In genomic region chr3:13772321-13772745, GRCh38 we compare ENCODE assay signal across 19 cellular contexts.
"Had no signal": no experiment of that assay in that cellular context is flagged by ENCODE, and none has a peak within 500 bp of the region (broad histone marks: within the 10 kb centered on the region; RNA-seq: fewer than 3 reads in every experiment).

No MANE protein-coding gene starts in this region.

- H3K36me3 Mint-ChIP-seq: immature natural killer cell, memory B cell, naive B cell had no signal

- ATAC-seq: foreskin keratinocyte, left cardiac atrium, lower lobe of right lung had no signal

- H3K36me3 ChIP-seq: left ventricle myocardium inferior, lower lobe of right lung, right atrium auricular region, suprapubic skin, thyroid gland, upper lobe of left lung, uterus had no signal

- H3K4me3 ChIP-seq: left ventricle myocardium inferior, lower lobe of right lung, right atrium auricular region, suprapubic skin, thyroid gland, upper lobe of left lung, uterus had no signal

- H3K27ac Mint-ChIP-seq: immature natural killer cell, memory B cell, naive B cell, nephron had no signal

- DNase-seq: dermis blood vessel endothelial cell; erythroblast; foreskin keratinocyte; immature natural killer cell; kidney; left cardiac atrium; left ventricle myocardium inferior; lower lobe of right lung; naive B cell; small intestine; stimulated activated CD4-positive, alpha-beta T cell treated with anti-CD3 and anti-CD28 coated beads, Interleukin-12 subunit alpha, Interleukin-12 subunit beta, amount 100 ng/mL, for 4 hours; stimulated activated naive CD4-positive, alpha-beta T cell treated with Interleukin-2 at 50 U/mL for 16 hours; thyroid gland; uterus had no signal

- H3K4me1 ChIP-seq: foreskin keratinocyte, left ventricle myocardium inferior, lower lobe of right lung, right atrium auricular region, suprapubic skin, thyroid gland, upper lobe of left lung, uterus had no signal

- H3K9me3 ChIP-seq: left ventricle myocardium inferior, lower lobe of right lung, right atrium auricular region, suprapubic skin, thyroid gland, upper lobe of left lung, uterus had no signal

- H3K4me3 Mint-ChIP-seq: immature natural killer cell, memory B cell, naive B cell, nephron had no signal

- H3K27me3 ChIP-seq: right atrium auricular region, thyroid gland, upper lobe of left lung, uterus had no signal

- H3K27ac ChIP-seq: foreskin keratinocyte, left ventricle myocardium inferior, lower lobe of right lung, right atrium auricular region, suprapubic skin, thyroid gland, upper lobe of left lung, uterus had no signal

- H3K9me3 Mint-ChIP-seq: immature natural killer cell, memory B cell, naive B cell, nephron had no signal

- H3K4me1 Mint-ChIP-seq: immature natural killer cell, memory B cell, naive B cell, nephron had no signal
